Comparison of ENCODE assay signal across 24 cellular contexts in genomic region chr15:99412082-99412481, GRCh38.
"Had no signal": no experiment of that assay in that cellular context is flagged by ENCODE, and none has a peak within 500 bp of the region (broad histone marks: within the 10 kb centered on the region; RNA-seq: fewer than 3 reads in every experiment).

No MANE protein-coding gene starts in this region.

- H3K36me3 ChIP-seq: ascending aorta, heart left ventricle, spleen, uterus had no signal

- H3K9me3 ChIP-seq: ascending aorta, heart left ventricle, spleen, uterus had no signal

- H3K27ac Mint-ChIP-seq: activated naive CD4-positive, alpha-beta T cell treated with anti-CD3 and anti-CD28 coated beads, Interleukin-2, amount 10 ng/mL, durations not matched to agents 7 days and 5 days; activated naive CD8-positive, alpha-beta T cell treated with anti-CD3 and anti-CD28 coated beads, Interleukin-2, amount 10 ng/mL, durations not matched to agents 7 days and 5 days; activated T-helper 1 cell treated with anti-CD3 and anti-CD28 coated beads, Interleukin-12 subunit alpha, Interleukin-12 subunit beta, Interleukin-2, Interleukin-4 antibody, amounts not matched to agents 30 ng/mL and 10 ng/mL and 1 ng/mL, durations not matched to agents 14 hours and 24 hours and 36 hours; brain; dendritic cell treated with granulocyte-macrophage colony-stimulating factor and Interleukin-4, amounts not matched to agents 40 ng/mL and 50 ng/mL, for 4 days; endodermal cell; natural killer cell treated with Interleukin-12 subunit alpha and Interleukin-12 subunit beta and Interleukin-15 and Interleukin-18, amount 100 ng/mL, for 72 hours; type B pancreatic cell had no signal

- ATAC-seq: esophagus mucosa; foreskin keratinocyte; heart left ventricle; natural killer cell treated with Interleukin-12 subunit alpha and Interleukin-12 subunit beta and Interleukin-15 and Interleukin-18, amount 100 ng/mL, for 72 hours; right cardiac atrium had no signal

- H3K36me3 Mint-ChIP-seq: activated naive CD4-positive, alpha-beta T cell treated with anti-CD3 and anti-CD28 coated beads, Interleukin-2, amount 10 ng/mL, durations not matched to agents 7 days and 5 days; activated naive CD8-positive, alpha-beta T cell treated with anti-CD3 and anti-CD28 coated beads, Interleukin-2, amount 10 ng/mL, durations not matched to agents 7 days and 5 days; brain; natural killer cell treated with Interleukin-12 subunit alpha and Interleukin-12 subunit beta and Interleukin-15 and Interleukin-18, amount 100 ng/mL, for 72 hours; type B pancreatic cell had no signal

- H3K4me3 Mint-ChIP-seq: activated naive CD4-positive, alpha-beta T cell treated with anti-CD3 and anti-CD28 coated beads, Interleukin-2, amount 10 ng/mL, durations not matched to agents 7 days and 5 days; activated naive CD8-positive, alpha-beta T cell treated with anti-CD3 and anti-CD28 coated beads, Interleukin-2, amount 10 ng/mL, durations not matched to agents 7 days and 5 days; activated T-helper 1 cell treated with anti-CD3 and anti-CD28 coated beads, Interleukin-12 subunit alpha, Interleukin-12 subunit beta, Interleukin-2, Interleukin-4 antibody, amounts not matched to agents 30 ng/mL and 10 ng/mL and 1 ng/mL, durations not matched to agents 14 hours and 24 hours and 36 hours; brain; dendritic cell treated with granulocyte-macrophage colony-stimulating factor and Interleukin-4, amounts not matched to agents 40 ng/mL and 50 ng/mL, for 4 days; endodermal cell; natural killer cell treated with Interleukin-12 subunit alpha and Interleukin-12 subunit beta and Interleukin-15 and Interleukin-18, amount 100 ng/mL, for 72 hours; type B pancreatic cell had no signal

- DNase-seq: activated CD4-positive, alpha-beta T cell treated with anti-CD3 and anti-CD28 coated beads for 4 hours; activated CD4-positive, alpha-beta T cell treated with anti-CD3 and anti-CD28 coated beads, Interleukin-2, amount 50 U/mL, for 4 hours; activated gamma-delta T cell; activated naive CD4-positive, alpha-beta T cell treated with anti-CD3 and anti-CD28 coated beads, Interleukin-2, amount 10 ng/mL, durations not matched to agents 7 days and 5 days; activated naive CD8-positive, alpha-beta T cell treated with anti-CD3 and anti-CD28 coated beads, Interleukin-2, amount 10 ng/mL, durations not matched to agents 7 days and 5 days; activated T-cell treated with anti-CD3 and anti-CD28 coated beads, Interleukin-2, amount 50 U/mL, for 1 hour; caudate nucleus; endodermal cell; foreskin keratinocyte; heart left ventricle; hypothalamus; spleen; stimulated activated naive CD4-positive, alpha-beta T cell treated with Interleukin-2 at 50 U/mL for 16 hours; uterus had no signal

- H3K27ac ChIP-seq: ascending aorta, foreskin keratinocyte, heart left ventricle, spleen, uterus, VCaP had no signal

- H3K27me3 Mint-ChIP-seq: activated naive CD8-positive, alpha-beta T cell treated with anti-CD3 and anti-CD28 coated beads, Interleukin-2, amount 10 ng/mL, durations not matched to agents 7 days and 5 days; brain; dendritic cell treated with granulocyte-macrophage colony-stimulating factor and Interleukin-4, amounts not matched to agents 40 ng/mL and 50 ng/mL, for 4 days; natural killer cell treated with Interleukin-12 subunit alpha and Interleukin-12 subunit beta and Interleukin-15 and Interleukin-18, amount 100 ng/mL, for 72 hours; type B pancreatic cell had no signal

- H3K4me1 ChIP-seq: foreskin keratinocyte had no signal

- FAIRE-seq: TTC549 had no signal

- H3K4me1 Mint-ChIP-seq: endodermal cell had no signal

- H3K27me3 ChIP-seq: ascending aorta, foreskin keratinocyte, heart left ventricle, spleen, uterus had no signal

- H3K9me3 Mint-ChIP-seq: activated naive CD4-positive, alpha-beta T cell treated with anti-CD3 and anti-CD28 coated beads, Interleukin-2, amount 10 ng/mL, durations not matched to agents 7 days and 5 days; activated naive CD8-positive, alpha-beta T cell treated with anti-CD3 and anti-CD28 coated beads, Interleukin-2, amount 10 ng/mL, durations not matched to agents 7 days and 5 days; activated T-helper 1 cell treated with anti-CD3 and anti-CD28 coated beads, Interleukin-12 subunit alpha, Interleukin-12 subunit beta, Interleukin-2, Interleukin-4 antibody, amounts not matched to agents 30 ng/mL and 10 ng/mL and 1 ng/mL, durations not matched to agents 14 hours and 24 hours and 36 hours; dendritic cell treated with granulocyte-macrophage colony-stimulating factor and Interleukin-4, amounts not matched to agents 40 ng/mL and 50 ng/mL, for 4 days; endodermal cell; natural killer cell treated with Interleukin-12 subunit alpha and Interleukin-12 subunit beta and Interleukin-15 and Interleukin-18, amount 100 ng/mL, for 72 hours; type B pancreatic cell had no signal

- H3K4me3 ChIP-seq: ascending aorta, heart left ventricle, spleen, uterus had no signal
